ENCODE assay signal across 1 cellular context in genomic region chr6:1514078-1514477, GRCh38.
A peak's percentile ranks its signal among the peaks of the same experiment; 100 is the strongest.
TF ChIP-seq lines count a peak whose summit lies in the region.

No MANE protein-coding gene starts in this region.

TF ChIP-seq in HepG2, 621 proteins besides CTCF, POLR2A, EP300 and RAD21 (continued from another document):
- TF ChIP-seq GMEB2 (CRISPR knock-in tag; IDR thresholded peaks at IDR 0.05; ENCODE audit: low read depth) (no peak), ZNF572 (CRISPR knock-in tag; IDR thresholded peaks at IDR 0.05) (no peak), SIX4 (CRISPR knock-in tag; IDR thresholded peaks at IDR 0.05) (no peak), STAT5B (CRISPR knock-in tag; IDR thresholded peaks at IDR 0.05) (no peak), FOXP1 (IDR thresholded peaks at IDR 0.05) (no peak), FOXP1 (CRISPR knock-in tag; IDR thresholded peaks at IDR 0.05) (no peak), ZNF510 (CRISPR knock-in tag; IDR thresholded peaks at IDR 0.05; ENCODE audit: low read depth) (no peak), NR2F2 (IDR thresholded peaks at IDR 0.05; ENCODE audit: borderline replicate concordance, low read depth) (no peak), ZNF672 (CRISPR knock-in tag; IDR thresholded peaks at IDR 0.05) (no peak), ARID2 (CRISPR knock-in tag; IDR thresholded peaks at IDR 0.05; ENCODE audit: borderline replicate concordance) (no peak), KAT2B (IDR thresholded peaks at IDR 0.05; ENCODE audit: borderline replicate concordance, low read depth, low read length) (no peak), ATF7 (IDR thresholded peaks at IDR 0.05) (peak; percentile 99), ATF7 (CRISPR knock-in tag; IDR thresholded peaks at IDR 0.05) (no peak), ZNF629 (CRISPR knock-in tag; conservative IDR thresholded peaks at IDR 0.05) (no peak), SYNCRIP (IDR thresholded peaks at IDR 0.05; ENCODE audit: insufficient read depth, low read depth, low read length) (no peak), CREB1 (IDR thresholded peaks at IDR 0.05) (peak; percentile 94), CREB1 (CRISPR knock-in tag; IDR thresholded peaks at IDR 0.05) (no peak), UBTF (CRISPR knock-in tag; IDR thresholded peaks at IDR 0.05) (no peak), ZNF7 (CRISPR knock-in tag; IDR thresholded peaks at IDR 0.05) (no peak)
